Comparison of ENCODE assay signal across 22 cellular contexts in genomic region chr22:35417606-35418005, GRCh38.
"Had no signal": no experiment of that assay in that cellular context is flagged by ENCODE, and none has a peak within 500 bp of the region (broad histone marks: within the 10 kb centered on the region; RNA-seq: fewer than 3 reads in every experiment).

No MANE protein-coding gene starts in this region.

- H3K36me3 ChIP-seq: brain microvascular endothelial cell had no signal

- H3K9me3 ChIP-seq: heart left ventricle, spleen, testis, transverse colon had no signal

- H3K27me3 ChIP-seq: brain microvascular endothelial cell, foreskin keratinocyte, heart left ventricle, spleen, testis, transverse colon had no signal

- H3K27ac ChIP-seq: brain microvascular endothelial cell, foreskin keratinocyte, heart left ventricle, spleen, testis, transverse colon had no signal

- H3K4me1 ChIP-seq: foreskin keratinocyte, testis, transverse colon had no signal

- ATAC-seq: effector memory CD8-positive, alpha-beta T cell; foreskin keratinocyte; heart left ventricle; naive thymus-derived CD4-positive, alpha-beta T cell; right cardiac atrium; stimulated activated naive CD8-positive, alpha-beta T cell treated with anti-CD3 and anti-CD28 coated beads, Interleukin-15, Interleukin-2, amounts not matched to agents 100 U/mL and 50 U/mL, for 24 hours; T-helper 17 cell; WTC11 had no signal

- DNase-seq: activated CD8-positive, alpha-beta memory T cell treated with anti-CD3 and anti-CD28 coated beads for 24 hours; activated gamma-delta T cell; activated naive CD4-positive, alpha-beta T cell treated with anti-CD3 and anti-CD28 coated beads, Interleukin-2, amount 10 ng/mL, durations not matched to agents 7 days and 5 days; amniotic stem cell; brain microvascular endothelial cell; cortex of kidney; effector memory CD8-positive, alpha-beta T cell; heart left ventricle; hypothalamus; immature natural killer cell; midbrain; naive thymus-derived CD4-positive, alpha-beta T cell; occipital lobe; right cardiac atrium; spleen; stimulated activated CD4-positive, alpha-beta T cell treated with anti-CD3 and anti-CD28 coated beads, Interleukin-2, amount 100 ng/mL, for 48 hours; stimulated activated naive CD8-positive, alpha-beta T cell treated with anti-CD3 and anti-CD28 coated beads, Interleukin-15, Interleukin-2, amounts not matched to agents 100 U/mL and 50 U/mL, for 24 hours; T-helper 17 cell; testis; transverse colon had no signal

- H3K4me3 ChIP-seq: heart left ventricle, spleen, testis, transverse colon had no signal
